22 cellular contexts compared by ENCODE assay signal in the genomic region with DNA sequence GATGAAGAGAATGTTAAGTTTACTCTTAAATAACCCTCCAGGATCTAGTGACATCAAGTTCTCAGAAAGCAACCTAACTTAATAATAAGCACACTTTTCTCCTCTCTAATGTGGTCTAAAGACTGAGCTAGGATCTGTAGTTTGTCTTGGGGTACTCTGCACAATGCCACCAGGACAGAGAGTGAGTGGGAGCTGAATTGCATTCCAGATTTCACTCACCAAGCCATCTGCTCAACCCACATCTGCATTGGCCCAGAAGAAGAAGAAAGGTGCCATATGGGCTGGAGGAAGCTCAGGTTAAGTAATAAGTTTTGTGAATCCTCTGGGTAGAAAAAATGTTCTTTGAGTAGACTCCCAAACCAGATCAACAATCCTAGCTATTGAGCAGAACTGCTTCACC.
DNase-seq lines count a peak whose midpoint lies in the region; ATAC-seq and TF ChIP-seq lines count a peak whose summit lies in the region.
"Had no signal": no experiment of that assay in that cellular context is flagged by ENCODE, and none has a peak within 500 bp of the region (broad histone marks: within the 10 kb centered on the region; RNA-seq: fewer than 3 reads in every experiment).

No MANE protein-coding gene starts in this region.

- TF ChIP-seq CTCF in right lobe of liver (IDR thresholded peaks at IDR 0.05) (no peak), vagina (IDR thresholded peaks at IDR 0.05) (no peak)

- no peak overlapping the region for H3K4me3 ChIP-seq in right lobe of liver
- H3K4me3 ChIP-seq in vagina: no peak overlapping the region
- H3K4me3 ChIP-seq: dorsolateral prefrontal cortex, SJCRH30, uterus had no signal

- no peaks in the 10 kb centered on the region for H3K4me1 ChIP-seq in right lobe of liver
- no peaks in the 10 kb centered on the region for H3K4me1 ChIP-seq in vagina
- H3K4me1 ChIP-seq: Caco-2, parathyroid adenoma, SJCRH30, uterus had no signal

- H3K27me3 ChIP-seq in right lobe of liver (no peaks in the 10 kb centered on the region), vagina (no peaks in the 10 kb centered on the region)
- H3K27me3 ChIP-seq: dorsolateral prefrontal cortex, SJCRH30, uterus had no signal

- H3K27ac ChIP-seq in right lobe of liver (no peak overlapping the region), vagina (no peak overlapping the region)
- H3K27ac ChIP-seq: parathyroid adenoma, SJCRH30, uterus had no signal

- ATAC-seq in GM18868 (IDR thresholded peaks at IDR 0.05; ENCODE audit: unreplicated experiment) (peak; percentile 71), GM21529 (IDR thresholded peaks at IDR 0.05; ENCODE audit: unreplicated experiment) (peak; percentile 75), HG03025 (IDR thresholded peaks at IDR 0.05; ENCODE audit: low FRiP score, unreplicated experiment) (peak; percentile 55), right lobe of liver (no peak)
- ATAC-seq: naive thymus-derived CD4-positive, alpha-beta T cell had no signal

- H3K36me3 ChIP-seq in right lobe of liver (no peaks in the 10 kb centered on the region), vagina (no peaks in the 10 kb centered on the region)
- H3K36me3 ChIP-seq: SJCRH30, uterus had no signal

- peak; percentile 19 for DNase-seq in occipital lobe (lab: John Stamatoyannopoulos, UW)
- DNase-seq in right lobe of liver: no peak
- DNase-seq in retina: no peak
- no peak for DNase-seq in vagina (ENCODE audit: extremely low spot score in 2 of 2)
- DNase-seq: activated effector memory CD4-positive, alpha-beta T cell treated with anti-CD3 and anti-CD28 coated beads, Interleukin-2, amount 50 U/mL, for 16 hours; Caco-2; caudate nucleus; EL; foreskin melanocyte; H9; kidney glomerular epithelial cell; naive thymus-derived CD4-positive, alpha-beta T cell; NCI-H1048; NCI-H69; OCI-M1; SJCRH30; uterus had no signal

- intact Hi-C loops in right lobe of liver (cut with DNase I): no loop called here
- intact Hi-C loops in vagina (cut with DNase I): no loop called here

- TF ChIP-seq POLR2A in right lobe of liver (IDR thresholded peaks at IDR 0.05) (no peak), vagina (IDR thresholded peaks at IDR 0.05) (no peak)

- H3K9me3 ChIP-seq in right lobe of liver: no peaks in the 10 kb centered on the region
- no peaks in the 10 kb centered on the region for H3K9me3 ChIP-seq in vagina
- H3K9me3 ChIP-seq: Caco-2, SJCRH30, uterus had no signal

Comparison
In these comparisons a context has a peak if more than half of its experiments do, and no peak if none do; other contexts are left out.
1. ATAC-seq: peak in GM18868 (single experiment), GM21529 (single experiment) and HG03025 (single experiment); none in right lobe of liver (0 of 4).